1 cellular context compared by ENCODE assay signal in genomic region chr1:171654705-171655214, GRCh38.
TF ChIP-seq lines count a peak whose summit lies in the region.

No MANE protein-coding gene starts in this region.

TF ChIP-seq in IMR-90, 13 proteins besides CTCF, POLR2A, EP300 and RAD21 (continued from another document):
- no peak for TF ChIP-seq SMC3 (IDR thresholded peaks at IDR 0.05; ENCODE audit: low read depth, low read length)
- TF ChIP-seq CEBPB (IDR thresholded peaks at IDR 0.05; ENCODE audit: low read depth, low read length) = no peak
- TF ChIP-seq NFE2L2 (IDR thresholded peaks at IDR 0.05; ENCODE audit: low read depth, low read length) = no peak
- no peak for TF ChIP-seq RFX5 (IDR thresholded peaks at IDR 0.05; ENCODE audit: low read depth, low read length)
